9 cellular contexts compared by ENCODE assay signal in genomic region chr1:910881-911721, GRCh38. TPM values are rescaled to one million over a fixed set of nuclear protein-coding genes. Genes with fewer than 3 reads are reported as not detected.
A peak's percentile ranks its signal among the peaks of the same experiment; 100 is the strongest.
DNase-seq lines count a peak whose midpoint lies in the region; ATAC-seq and TF ChIP-seq lines count a peak whose summit lies in the region.
"Had no signal": no experiment of that assay in that cellular context is flagged by ENCODE, and none has a peak within 500 bp of the region (broad histone marks: within the 10 kb centered on the region; RNA-seq: fewer than 3 reads in every experiment).

No MANE protein-coding gene starts in this region.

- H3K4me3 ChIP-seq in Panc1 (ENCODE audit: low read depth in 2 of 2, low read length in 2 of 2) (no peak overlapping the region), fibroblast of the aortic adventitia (ENCODE audit: low read depth, low read length) (no peak overlapping the region), thyroid gland (replicated peaks in 1 of 3) (no peak overlapping the region)

- TF ChIP-seq CTCF in Panc1 (IDR thresholded peaks at IDR 0.05) (no peak), fibroblast of the aortic adventitia (IDR thresholded peaks at IDR 0.05; ENCODE audit: insufficient read depth, low read length) (no peak), thyroid gland (IDR thresholded peaks at IDR 0.05) (no peak)

- H3K27ac ChIP-seq in Panc1 (ENCODE audit: low read length): peak overlapping the region; percentile 59
- no peak overlapping the region for H3K27ac ChIP-seq in thyroid gland

- peak; percentile 43 for ATAC-seq in Panc1
- ATAC-seq in GM21381 (IDR thresholded peaks at IDR 0.05; ENCODE audit: unreplicated experiment): no peak

- no peaks in the 10 kb centered on the region for H3K36me3 ChIP-seq in Panc1 (ENCODE audit: control insufficient read depth, insufficient read depth, low read length)
- no peaks in the 10 kb centered on the region for H3K36me3 ChIP-seq in thyroid gland

- no peak for TF ChIP-seq POLR2A in thyroid gland (IDR thresholded peaks at IDR 0.05)

- intact Hi-C loops in Panc1 (cut with micrococcal nuclease; ENCODE audit: unreplicated experiment): no loop called here
- intact Hi-C loops in thyroid gland (cut with DNase I): no loop called here

- BruUV-seq in Panc1 (replicated peaks; lab: Mats Ljungman, UMichigan): no TSS peak

- in situ Hi-C loops in Panc1 (cut with HindIII; ENCODE audit: low pct_unique_long_range_greater_than_20kb, low sequenced_read_pairs): no loop called here

- H3K9me3 ChIP-seq in Panc1 (ENCODE audit: control insufficient read depth, insufficient read depth, low read depth, low read length): no peaks in the 10 kb centered on the region
- no peaks in the 10 kb centered on the region for H3K9me3 ChIP-seq in thyroid gland

- peak; percentile 53 for DNase-seq in activated effector memory CD4-positive, alpha-beta T cell treated with anti-CD3 and anti-CD28 coated beads, Interleukin-2, amount 50 U/mL, for 16 hours
- DNase-seq in activated effector memory CD4-positive, alpha-beta T cell treated with Interleukin-2 at 50 U/mL for 16 hours: no peak
- DNase-seq in Panc1 (ENCODE audit: low read depth, low spot score): no peak
- peak; percentile 17 for DNase-seq in fibroblast of the aortic adventitia (ENCODE audit: low read depth)
- peak; percentile 0 for DNase-seq in thyroid gland
- no peak for DNase-seq in DMS53 treated with DMSO at 0.1 percent for 48 hours (lab: John Stamatoyannopoulos, UW; ENCODE audit: unreplicated experiment)
- DNase-seq in NCI-H2171 treated with DMSO at 0.1 percent for 48 hours (lab: John Stamatoyannopoulos, UW): no peak

- no peaks in the 10 kb centered on the region for H3K27me3 ChIP-seq in Panc1 (ENCODE audit: control insufficient read depth, insufficient read depth, low read length)
- no peaks in the 10 kb centered on the region for H3K27me3 ChIP-seq in thyroid gland

- H3K4me1 ChIP-seq in Panc1 (ENCODE audit: control insufficient read depth, insufficient read depth, low read length) (peaks cover 64% of the 10 kb centered on the region), thyroid gland (peaks cover 0 to 21% of the 10 kb centered on the region in 2 donors)

- WGBS in thyroid gland, 2 donors: 73 to 81% methylated on average over 21 to 25 of the region's 25 CpGs

- CTCF ChIA-PET in Panc1 (lab: Charles Lee): interaction anchor here (0.6 kb wide), 1 partner anchor 47 kb away, joined by 4 read pairs; no protein-coding TSS in a partner anchor

- POLR2A ChIA-PET in Panc1 (lab: Charles Lee): no interaction called here

RNA-seq across cellular contexts. Expression of gene SAMD11, which starts 12.6 kb away (rescaled TPM):
- total RNA-seq in Panc1 (2021; ENCODE audit: unreplicated experiment) (51.8 TPM), fibroblast of the aortic adventitia (ENCODE audit: low replicate concordance) (1.6 and 12.4 TPM in 2 replicates), thyroid gland (10 to 100 TPM in 1 of 4 donors, 1 to 10 TPM in 3; 4.1 to 11.2 (median 6.3) TPM)
- polyA plus RNA-seq in Panc1 (2012; ENCODE audit: insufficient read length): 50.7 TPM
- total RNA-seq: CD4-positive, alpha-beta T cell had no signal

RNA-seq across cellular contexts. Expression of gene NOC2L, which starts 48.0 kb away (rescaled TPM):
- 193 TPM for total RNA-seq in Panc1 (2021; ENCODE audit: unreplicated experiment)
- polyA plus RNA-seq in Panc1 (2012; ENCODE audit: insufficient read length): 179 TPM
- total RNA-seq in fibroblast of the aortic adventitia (ENCODE audit: low replicate concordance): 41.0 and 54.1 TPM in 2 replicates
- 10 to 100 TPM; 31.9 to 39.8 (median 34.6) TPM for total RNA-seq in thyroid gland

RNA-seq across cellular contexts. Expression of gene KLHL17, which starts 49.3 kb away (rescaled TPM):
- total RNA-seq in Panc1 (2021; ENCODE audit: unreplicated experiment) (58.8 TPM), fibroblast of the aortic adventitia (ENCODE audit: low replicate concordance) (1.8 and 5.0 TPM in 2 replicates), thyroid gland (10 to 100 TPM in 2 of 4 donors, 1 to 10 TPM in 2; 3.4 to 10.9 (median 10.3) TPM)
- 82.0 TPM for polyA plus RNA-seq in Panc1 (2012; ENCODE audit: insufficient read length)

RNA-seq across cellular contexts. Expression of gene PLEKHN1, which starts 55.2 kb away (rescaled TPM):
- 9.8 TPM for total RNA-seq in Panc1 (2021; ENCODE audit: unreplicated experiment)
- 12.0 TPM for polyA plus RNA-seq in Panc1 (2012; ENCODE audit: insufficient read length)
- total RNA-seq in fibroblast of the aortic adventitia (ENCODE audit: low replicate concordance): 0.54 TPM in 1 of 2 replicates, not detected in the other
- total RNA-seq in thyroid gland: under 1 TPM in 2 of 4 donors, not detected in 2; 0.25 to 0.27 TPM

Comparison
In these comparisons a context has a peak if more than half of its experiments do, and no peak if none do; other contexts are left out.
1. DNase-seq: peak in activated effector memory CD4-positive, alpha-beta T cell treated with anti-CD3 and anti-CD28 coated beads, Interleukin-2, amount 50 U/mL, for 16 hours (single experiment), fibroblast of the aortic adventitia (single experiment) and thyroid gland (2 of 2); none in activated effector memory CD4-positive, alpha-beta T cell treated with Interleukin-2 at 50 U/mL for 16 hours (single experiment), Panc1 (single experiment), DMS53 treated with DMSO at 0.1 percent for 48 hours (single experiment) and NCI-H2171 treated with DMSO at 0.1 percent for 48 hours (single experiment).